In genomic region chr6:45743028-45743615, GRCh38 we compare ENCODE assay signal across 25 cellular contexts.
DNase-seq lines count a peak whose midpoint lies in the region; ATAC-seq and TF ChIP-seq lines count a peak whose summit lies in the region.
"Had no signal": no experiment of that assay in that cellular context is flagged by ENCODE, and none has a peak within 500 bp of the region (broad histone marks: within the 10 kb centered on the region; RNA-seq: fewer than 3 reads in every experiment).

No MANE protein-coding gene starts in this region.

- 92% methylated on average over 7 of the region's 7 CpGs for WGBS in smooth muscle cell (ENCODE audit: low lambda C conversion rate)

- no peak overlapping the region for H3K27ac ChIP-seq in smooth muscle cell (ENCODE audit: low read depth)
- H3K27ac ChIP-seq: ascending aorta, C4-2B, GM23248 had no signal

- no peak overlapping the region for H2AFZ ChIP-seq in smooth muscle cell (ENCODE audit: low read depth)

- no peak overlapping the region for H3K9ac ChIP-seq in smooth muscle cell (ENCODE audit: low read depth)
- H3K9ac ChIP-seq: GM23248 had no signal

- no peaks in the 10 kb centered on the region for H3K27me3 ChIP-seq in smooth muscle cell (ENCODE audit: low read depth)
- H3K27me3 ChIP-seq: ascending aorta, gastrocnemius medialis had no signal

- ATAC-seq in GM18909 (IDR thresholded peaks at IDR 0.05; ENCODE audit: poor library complexity, unreplicated experiment) = no peak
- ATAC-seq: gastrocnemius medialis, right cardiac atrium, T-cell had no signal

- H3F3A ChIP-seq in smooth muscle cell (ENCODE audit: low read depth) = no peaks in the 10 kb centered on the region

- no peak overlapping the region for H3K4me2 ChIP-seq in smooth muscle cell

- H4K20me1 ChIP-seq in smooth muscle cell (ENCODE audit: low read depth) = no peaks in the 10 kb centered on the region

- H3K4me3 ChIP-seq in fibroblast of mammary gland (ENCODE audit: control insufficient read depth, low read depth, low read length) (no peak overlapping the region), smooth muscle cell (no peak overlapping the region)
- H3K4me3 ChIP-seq: ascending aorta, gastrocnemius medialis, GM23248 had no signal

- no peaks in the 10 kb centered on the region for H3K36me3 ChIP-seq in smooth muscle cell (ENCODE audit: low read depth)
- H3K36me3 ChIP-seq: ascending aorta, gastrocnemius medialis had no signal

- H3K4me1 ChIP-seq in smooth muscle cell (ENCODE audit: low read depth) = no peaks in the 10 kb centered on the region
- H3K4me1 ChIP-seq: ascending aorta had no signal

- TF ChIP-seq CTCF in fibroblast of mammary gland (conservative IDR thresholded peaks at IDR 0.05; ENCODE audit: control insufficient read depth, insufficient read depth, low read depth, low read length) (no peak), smooth muscle cell (IDR thresholded peaks at IDR 0.05; ENCODE audit: borderline replicate concordance, insufficient read depth, poor library complexity, severe bottlenecking) (no peak)

- H3K79me2 ChIP-seq in smooth muscle cell (ENCODE audit: low read depth) = no peaks in the 10 kb centered on the region

- no peaks in the 10 kb centered on the region for H3K9me3 ChIP-seq in smooth muscle cell (replicated peaks; ENCODE audit: low read depth)
- H3K9me3 ChIP-seq: ascending aorta, gastrocnemius medialis had no signal

- DNase-seq in CD1c-positive myeloid dendritic cell (ENCODE audit: extremely low spot score) = peak; percentile 29
- DNase-seq in MV-4-11 (lab: John Stamatoyannopoulos, UW) = peak; percentile 24
- DNase-seq in fibroblast of mammary gland (ENCODE audit: low read depth) = peak; percentile 22
- DNase-seq in pons (ENCODE audit: low spot score) = peak; percentile 18
- no peak for DNase-seq in SKM-1 treated with dmso at 0.1 percent for 144 hours (lab: John Stamatoyannopoulos, UW; ENCODE audit: unreplicated experiment)
- DNase-seq in smooth muscle cell (lab: John Stamatoyannopoulos, UW; ENCODE audit: unreplicated experiment) = no peak
- no peak for DNase-seq in Kasumi-1 (lab: John Stamatoyannopoulos, UW)
- DNase-seq: activated CD8-positive, alpha-beta memory T cell treated with anti-CD3 and anti-CD28 coated beads for 24 hours; activated naive CD4-positive, alpha-beta T cell treated with anti-CD3 and anti-CD28 coated beads, Interleukin-2, amount 50 U/mL, for 16 hours; activated T-cell treated with anti-CD3 and anti-CD28 coated beads, Interleukin-2, amount 50 U/mL, for 48 hours; gastrocnemius medialis; GM23248; islet precursor cell; NCI-H1048; NCI-H2029 treated with DMSO at 0.1 percent for 48 hours; NCI-H345; NCI-H82; occipital lobe; right cardiac atrium; SHP77 treated with DMSO at 0.1 percent for 48 hours; stimulated activated CD8-positive, alpha-beta memory T cell treated with anti-CD3 and anti-CD28 coated beads, Interleukin-4, amount 100 ng/mL, for 48 hours; T-cell had no signal

Comparison
In these comparisons a context has a peak if more than half of its experiments do, and no peak if none do; other contexts are left out.
1. DNase-seq: peak in CD1c-positive myeloid dendritic cell (single experiment), MV-4-11 (single experiment), fibroblast of mammary gland (single experiment) and pons (single experiment); none in SKM-1 treated with dmso at 0.1 percent for 144 hours (single experiment), smooth muscle cell (single experiment) and Kasumi-1 (0 of 2).